In genomic region chr2:126776255-126776654, GRCh38 we compare ENCODE assay signal across 8 cellular contexts.
DNase-seq lines count a peak whose midpoint lies in the region; ATAC-seq and TF ChIP-seq lines count a peak whose summit lies in the region.

No MANE protein-coding gene starts in this region.

- no peaks in the 10 kb centered on the region for H3K36me3 ChIP-seq in ovary

- peak overlapping the region; percentile 43 for H3K4me3 ChIP-seq in ovary

- no peaks in the 10 kb centered on the region for H3K9me3 ChIP-seq in ovary

- peak overlapping the region; percentile 88 for H3K4me3 Mint-ChIP-seq in endothelial cell (ENCODE audit: unreplicated experiment)

- ATAC-seq in HG03432 (IDR thresholded peaks at IDR 0.05; ENCODE audit: unreplicated experiment), result peak; percentile 12
- no peak for ATAC-seq in GM21381 (IDR thresholded peaks at IDR 0.05; ENCODE audit: unreplicated experiment)
- no peak for ATAC-seq in HG03097 (IDR thresholded peaks at IDR 0.05; ENCODE audit: low FRiP score, unreplicated experiment)

- no peak for TF ChIP-seq EP300 in ovary (IDR thresholded peaks at IDR 0.05)

- 32 to 39% (median 32%) methylated on average over 9 of the region's 9 CpGs for WGBS in ovary, 3 donors

- no peak for TF ChIP-seq POLR2A in ovary (IDR thresholded peaks at IDR 0.05)

- peaks cover 5% of the 10 kb centered on the region for H3K4me1 Mint-ChIP-seq in endothelial cell (ENCODE audit: unreplicated experiment)

- peaks cover 9% of the 10 kb centered on the region for H3K36me3 Mint-ChIP-seq in endothelial cell (ENCODE audit: low read depth, unreplicated experiment)

- TF ChIP-seq CTCF in endothelial cell (IDR thresholded peaks at IDR 0.05; ENCODE audit: unreplicated experiment), result no peak
- no peak for TF ChIP-seq CTCF in ovary (IDR thresholded peaks at IDR 0.05)

- H3K27ac Mint-ChIP-seq in endothelial cell (ENCODE audit: unreplicated experiment), result no peak overlapping the region

- peak; percentile 5 for DNase-seq in DMS53 treated with DMSO at 0.1 percent for 48 hours (lab: John Stamatoyannopoulos, UW; ENCODE audit: unreplicated experiment)
- peak; percentile 12 for DNase-seq in endothelial cell (ENCODE audit: low spot score)
- peak in 2 of 5 donors; percentile 26 to 35 for DNase-seq in ovary
- DNase-seq in DMS153 treated with DMSO at 0.1 percent for 48 hours (lab: John Stamatoyannopoulos, UW; ENCODE audit: unreplicated experiment), result no peak
- DNase-seq in NCI-H2029 (lab: John Stamatoyannopoulos, UW), result no peak

- H3K27me3 Mint-ChIP-seq in endothelial cell (ENCODE audit: unreplicated experiment), result peaks cover 9% of the 10 kb centered on the region

- no peaks in the 10 kb centered on the region for H3K27me3 ChIP-seq in ovary

- H3K4me1 ChIP-seq in ovary (ENCODE audit: insufficient read depth), result peaks cover 1% of the 10 kb centered on the region

- H3K9me3 Mint-ChIP-seq in endothelial cell (ENCODE audit: unreplicated experiment), result no peaks in the 10 kb centered on the region

- intact Hi-C loops in ovary (cut with DNase I), result loop anchor here (5.0 to 10.0 kb wide), 4 partner anchors 151 to 551 kb away; no protein-coding TSS in a partner anchor

- H3K27ac ChIP-seq in ovary, result no peak overlapping the region

Comparison
In these comparisons a context has a peak if more than half of its experiments do, and no peak if none do; other contexts are left out.
1. DNase-seq: peak in DMS53 treated with DMSO at 0.1 percent for 48 hours (single experiment) and endothelial cell (single experiment); none in DMS153 treated with DMSO at 0.1 percent for 48 hours (single experiment) and NCI-H2029 (single experiment).